Comparison of ENCODE assay signal across 9 cellular contexts in the genomic region with DNA sequence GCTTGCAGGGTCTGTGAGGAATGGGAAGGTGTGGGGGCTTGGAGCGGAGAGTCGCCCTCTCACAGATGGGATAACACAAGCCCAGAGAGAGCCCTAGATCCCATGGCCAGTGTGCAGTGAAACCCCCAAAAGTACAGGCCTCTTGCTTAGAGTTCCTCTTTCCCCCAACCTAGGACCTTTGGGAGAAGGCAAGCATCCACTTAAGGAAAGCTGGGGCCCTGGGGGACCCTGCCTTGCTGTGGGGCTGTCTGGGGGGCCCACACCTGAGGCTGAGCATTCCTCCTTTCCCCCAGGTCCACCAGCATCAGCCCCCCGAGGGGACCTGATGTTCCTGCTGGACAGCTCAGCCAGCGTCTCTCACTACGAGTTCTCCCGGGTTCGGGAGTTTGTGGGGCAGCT. TPM values are rescaled to one million over a fixed set of nuclear protein-coding genes. Genes with fewer than 3 reads are reported as not detected.
DNase-seq lines count a peak whose midpoint lies in the region; ATAC-seq, FAIRE-seq and TF ChIP-seq lines count a peak whose summit lies in the region.
"Had no signal": no experiment of that assay in that cellular context is flagged by ENCODE, and none has a peak within 500 bp of the region (broad histone marks: within the 10 kb centered on the region; RNA-seq: fewer than 3 reads in every experiment).

No MANE protein-coding gene starts in this region.

- peaks cover 10% of the 10 kb centered on the region for H3K23me2 ChIP-seq in H9 (ENCODE audit: insufficient read length, low read depth, low read length, poor library complexity, severe bottlenecking)

- no peak overlapping the region for H3T11ph ChIP-seq in H9 (ENCODE audit: low read length)

- no peak overlapping the region for H2AK5ac ChIP-seq in H9 (ENCODE audit: insufficient read length, low read length)

- H3K18ac ChIP-seq in H9 (ENCODE audit: insufficient read length, low read depth, low read length) = no peak overlapping the region

- H3K36me3 Mint-ChIP-seq in H9 (ENCODE audit: insufficient read depth in 1 of 3, low read depth in 3 of 3) (peaks cover 0 to 4% (median 3%) of the 10 kb centered on the region in 3 experiments; a peak in 4 of 7 replicates), astrocyte (ENCODE audit: low read depth, unreplicated experiment) (no peaks in the 10 kb centered on the region)

- no peak overlapping the region for H4K5ac ChIP-seq in H9 (ENCODE audit: insufficient read length, low read depth, low read length)

- no peak overlapping the region for H2BK15ac ChIP-seq in H9 (ENCODE audit: low read depth, low read length)

- no peak overlapping the region for H2BK120ac ChIP-seq in H9 (ENCODE audit: low read depth, low read length, poor library complexity, severe bottlenecking)

- H3K4me1 ChIP-seq in H9 (ENCODE audit: insufficient read depth, low read length) (no peaks in the 10 kb centered on the region; the same call in 1 of the 2 replicates), astrocyte (ENCODE audit: insufficient read depth, low read length) (peaks cover 28% of the 10 kb centered on the region), keratinocyte (ENCODE audit: control insufficient read depth, extremely low read depth, insufficient read depth, low read length) (peaks cover 27% of the 10 kb centered on the region)

- H2BK5ac ChIP-seq in H9 (ENCODE audit: insufficient read length, low read length) = no peak overlapping the region

- H2BK20ac ChIP-seq in H9 (ENCODE audit: low read depth, low read length, poor library complexity, severe bottlenecking) = no peak overlapping the region

- H3K79me2 ChIP-seq in H9 (ENCODE audit: insufficient read depth, low read length) (peaks cover 2% of the 10 kb centered on the region; the same call in 1 of the 2 replicates), astrocyte (ENCODE audit: insufficient read depth, low read length) (no peaks in the 10 kb centered on the region), keratinocyte (ENCODE audit: control insufficient read depth, insufficient read depth, low read length) (no peaks in the 10 kb centered on the region)

- H3K9me3 ChIP-seq in H9 (ENCODE audit: control insufficient read depth, low read depth, low read length) (no peaks in the 10 kb centered on the region), astrocyte (ENCODE audit: insufficient read depth, low read depth, low read length) (no peaks in the 10 kb centered on the region), keratinocyte (ENCODE audit: control insufficient read depth, low read depth, low read length) (no peaks in the 10 kb centered on the region)

- H3K27me3 Mint-ChIP-seq in H9 (ENCODE audit: low read depth) = no peaks in the 10 kb centered on the region
- no peaks in the 10 kb centered on the region for H3K27me3 Mint-ChIP-seq in astrocyte (ENCODE audit: low read depth, unreplicated experiment)

- H3K9me3 Mint-ChIP-seq in H9 (no peaks in the 10 kb centered on the region), astrocyte (ENCODE audit: unreplicated experiment) (no peaks in the 10 kb centered on the region)

- no peaks in the 10 kb centered on the region for H3K79me1 ChIP-seq in H9 (ENCODE audit: insufficient read depth, low read depth, low read length, poor library complexity, severe bottlenecking)

- no peak for ATAC-seq in GM21447 (IDR thresholded peaks at IDR 0.05; ENCODE audit: unreplicated experiment)
- ATAC-seq in Right ventricle myocardium superior (ENCODE audit: poor library complexity) = no peak
- no peak for ATAC-seq in sciatic nerve

- H3K4me2 ChIP-seq in H9 (ENCODE audit: insufficient read depth, insufficient read length, low read length) (peak overlapping the region; percentile 45), astrocyte (ENCODE audit: low read length) (peak overlapping the region; percentile 85), keratinocyte (ENCODE audit: control insufficient read depth, extremely low read depth, insufficient read depth, low read depth, low read length) (peak overlapping the region; percentile 79)

- H3K36me3 ChIP-seq in astrocyte (ENCODE audit: insufficient read depth, low read length) (no peaks in the 10 kb centered on the region), keratinocyte (ENCODE audit: control insufficient read depth in 2 of 2, extremely low read depth in 1 of 2, insufficient read depth in 2 of 2, low read length in 2 of 2) (no peaks in the 10 kb centered on the region)

- H3K4ac ChIP-seq in H9 (ENCODE audit: low read depth, low read length) = no peak overlapping the region

- H3K23ac ChIP-seq in H9 (ENCODE audit: insufficient read length, low read depth, low read length) = no peak overlapping the region

- H3K27ac ChIP-seq in H9 (ENCODE audit: insufficient read length, low read depth, low read length) = no peak overlapping the region
- no peak overlapping the region for H3K27ac ChIP-seq in astrocyte (ENCODE audit: low read depth, low read length)
- no peak overlapping the region for H3K27ac ChIP-seq in keratinocyte (ENCODE audit: control insufficient read depth, insufficient read depth, low read length)
- H3K27ac ChIP-seq in skin epidermis = peak overlapping the region in 4 of 21 experiments; percentile 81 to 92 (median 88)

- no peak overlapping the region for H3K4me3 ChIP-seq in astrocyte (ENCODE audit: insufficient read depth, low read depth, low read length)
- no peak overlapping the region for H3K4me3 ChIP-seq in keratinocyte (ENCODE audit: control insufficient read depth in 2 of 3, extremely low read depth in 1 of 3, insufficient read depth in 2 of 3, low read depth in 1 of 3, low read length in 3 of 3)
- H3K4me3 ChIP-seq in skin epidermis = peak overlapping the region in 6 of 7 experiments; percentile 37 to 59 (median 46)

- H4K20me1 ChIP-seq in H9 (ENCODE audit: control insufficient read depth, insufficient read depth, insufficient read length) (no peaks in the 10 kb centered on the region), astrocyte (ENCODE audit: insufficient read depth, low read length) (peaks cover 6% of the 10 kb centered on the region), keratinocyte (ENCODE audit: control insufficient read depth, extremely low read depth, insufficient read depth, low read length) (peaks cover 2% of the 10 kb centered on the region)

- H3K27ac Mint-ChIP-seq in H9 (no peak overlapping the region), astrocyte (ENCODE audit: unreplicated experiment) (no peak overlapping the region)

- H3K9ac ChIP-seq in H9 (ENCODE audit: extremely low read depth, insufficient read length, low read length) = no peak overlapping the region
- H3K9ac ChIP-seq in astrocyte (ENCODE audit: low read length) = no peak overlapping the region
- no peak overlapping the region for H3K9ac ChIP-seq in keratinocyte (ENCODE audit: control insufficient read depth, extremely low read depth, insufficient read depth, low read length)

- TF ChIP-seq CTCF in H9 (conservative IDR thresholded peaks at IDR 0.05) (no peak), astrocyte (IDR thresholded peaks at IDR 0.05; ENCODE audit: insufficient read depth, low read depth, low read length) (no peak), keratinocyte (optimal IDR thresholded peaks at IDR 0.05 in 1 of 3, IDR thresholded peaks at IDR 0.05 in 1 of 3, conservative IDR thresholded peaks at IDR 0.05 in 1 of 3; ENCODE audit: extremely low read depth in 1 of 3, insufficient read depth in 2 of 3, low read length in 3 of 3) (no peak)

- H3K4me1 Mint-ChIP-seq in H9 (peaks cover 21 to 33% of the 10 kb centered on the region in 2 experiments), astrocyte (ENCODE audit: low read depth, unreplicated experiment) (peaks cover 12% of the 10 kb centered on the region)

- no peaks in the 10 kb centered on the region for H3K9me1 ChIP-seq in keratinocyte (ENCODE audit: control insufficient read depth, extremely low read depth, insufficient read depth, low read length)

- dilution Hi-C loops in keratinocyte (cut with MboI; ENCODE audit: extremely low pct_ligation_motif_present, low sequenced_read_pairs) = no loop called here

- no peak overlapping the region for H4K8ac ChIP-seq in H9 (replicated peaks; ENCODE audit: insufficient read length, low read depth, low read length)

- H3K56ac ChIP-seq in H9 (ENCODE audit: insufficient read length, low read depth, low read length) = no peak overlapping the region

- H3K27me3 ChIP-seq in H9 (ENCODE audit: insufficient read depth, low read length) (no peaks in the 10 kb centered on the region), astrocyte (ENCODE audit: insufficient read depth, low read length) (no peaks in the 10 kb centered on the region), keratinocyte (ENCODE audit: control insufficient read depth, extremely low read depth, insufficient read depth, low read length) (no peaks in the 10 kb centered on the region)

- intact Hi-C loops in Right ventricle myocardium superior (cut with DNase I) = no loop called here
- intact Hi-C loops in sciatic nerve (cut with DNase I) = no loop called here

- no peak overlapping the region for H2AFZ ChIP-seq in H9 (ENCODE audit: low read length)
- H2AFZ ChIP-seq in astrocyte (ENCODE audit: low read depth, low read length) = no peak overlapping the region
- H2AFZ ChIP-seq in keratinocyte (ENCODE audit: control insufficient read depth, low read length) = no peak overlapping the region

- no peak overlapping the region for H4K91ac ChIP-seq in H9 (ENCODE audit: insufficient read length, low read depth, low read length)

- FAIRE-seq in astrocyte (lab: Jason Lieb, UNC) = no peak
- no peak for FAIRE-seq in keratinocyte (lab: Jason Lieb, UNC)

- no peak overlapping the region for H2BK12ac ChIP-seq in H9 (ENCODE audit: insufficient read length, low read depth, low read length)

- DNase-seq in H9 (no peak), astrocyte (ENCODE audit: low read depth) (no peak), keratinocyte (ENCODE audit: low read depth, low spot score) (no peak), COLO829 (ENCODE audit: low spot score) (no peak), Right ventricle myocardium superior (no peak), sciatic nerve (ENCODE audit: low spot score) (no peak)

- whole genome bisulfite sequencing in H9 (ENCODE audit: extremely low coverage, insufficient read length, low lambda C conversion rate) = no CpG with 5 or more reads among the region's 7 CpGs

- H3K14ac ChIP-seq in H9 (ENCODE audit: insufficient read depth, low read length) = no peak overlapping the region

- H3K4me3 Mint-ChIP-seq in H9 (peak overlapping the region; percentile 78 to 87), astrocyte (ENCODE audit: unreplicated experiment) (peak overlapping the region; percentile 84)

RNA-seq across cellular contexts. Expression of gene VWA1, which starts 1.1 kb away (rescaled TPM):
- 55.6 and 57.1 TPM in 2 replicates for total RNA-seq in H9 (2021)
- 60.4 and 81.2 TPM in 2 replicates for total RNA-seq in astrocyte
- 5.0 to 6.7 TPM (median 6.5 TPM) in 3 replicates for polyA plus RNA-seq in keratinocyte
- 0.79 TPM for polyA plus RNA-seq in keratinocyte (2011; ENCODE audit: low read depth)
- 1.4 and 3.9 TPM in 2 replicates for polyA plus RNA-seq in keratinocyte (2011; cell fraction: cytosol; rRNA removed)
- polyA plus RNA-seq in keratinocyte (2011; cell fraction: nucleus; rRNA removed) = 5.0 and 8.3 TPM in 2 replicates
- 3.7 and 16.1 TPM in 2 replicates for polyA plus RNA-seq in keratinocyte (2012; ENCODE audit: low replicate concordance)
- polyA minus RNA-seq in keratinocyte = 1.7 to 3.9 TPM (median 2.3 TPM) in 3 replicates
- polyA minus RNA-seq in keratinocyte (2011; cell fraction: cytosol; rRNA and poly(A)+ RNA removed) = 10.6 TPM
- polyA minus RNA-seq in keratinocyte (2011; cell fraction: nucleus; rRNA and poly(A)+ RNA removed) = 4.7 and 7.9 TPM in 2 replicates
- total RNA-seq in Right ventricle myocardium superior = 17.1 TPM
- total RNA-seq in sciatic nerve = 175 TPM

RNA-seq across cellular contexts. Expression of gene ATAD3C, which starts 12.9 kb away (rescaled TPM):
- total RNA-seq in H9 (2021) = 7.5 and 7.7 TPM in 2 replicates
- total RNA-seq in astrocyte = 1.8 and 2.5 TPM in 2 replicates
- polyA plus RNA-seq in keratinocyte = 0.39 to 0.72 TPM (median 0.45 TPM) in 3 replicates
- polyA plus RNA-seq in keratinocyte (2011; ENCODE audit: low read depth) = not detected
- polyA plus RNA-seq in keratinocyte (2011; cell fraction: cytosol; rRNA removed) = 0.26 and 0.73 TPM in 2 replicates
- 0.13 and 0.16 TPM in 2 replicates for polyA plus RNA-seq in keratinocyte (2011; cell fraction: nucleus; rRNA removed)
- 0.42 and 0.49 TPM in 2 replicates for polyA plus RNA-seq in keratinocyte (2012; ENCODE audit: low replicate concordance)
- polyA minus RNA-seq in keratinocyte = 0.45 TPM in 1 of 3 replicates, not detected in the others
- polyA minus RNA-seq in keratinocyte (2011; cell fraction: cytosol; rRNA and poly(A)+ RNA removed) = not detected
- polyA minus RNA-seq in keratinocyte (2011; cell fraction: nucleus; rRNA and poly(A)+ RNA removed) = not detected in 2 replicates
- total RNA-seq in Right ventricle myocardium superior = 0.94 TPM
- 2.4 TPM for total RNA-seq in sciatic nerve
- total RNA-seq: glomerular endothelial cell had no signal

RNA-seq across cellular contexts. Expression of gene ANKRD65, which starts 15.6 kb away (rescaled TPM):
- 3.1 and 3.2 TPM in 2 replicates for total RNA-seq in H9 (2021)
- 0.64 TPM in 1 of 2 replicates, not detected in the other for total RNA-seq in astrocyte
- 4.6 to 6.5 TPM (median 5.1 TPM) in 3 replicates for polyA plus RNA-seq in keratinocyte
- 0.45 TPM for polyA plus RNA-seq in keratinocyte (2011; ENCODE audit: low read depth)
- 2.9 and 4.5 TPM in 2 replicates for polyA plus RNA-seq in keratinocyte (2011; cell fraction: cytosol; rRNA removed)
- polyA plus RNA-seq in keratinocyte (2011; cell fraction: nucleus; rRNA removed) = 4.0 and 5.7 TPM in 2 replicates
- polyA plus RNA-seq in keratinocyte (2012; ENCODE audit: low replicate concordance) = 2.4 and 7.2 TPM in 2 replicates
- 0.64 to 1.9 TPM (median 1.0 TPM) in 3 replicates for polyA minus RNA-seq in keratinocyte
- polyA minus RNA-seq in keratinocyte (2011; cell fraction: cytosol; rRNA and poly(A)+ RNA removed) = 6.5 TPM
- polyA minus RNA-seq in keratinocyte (2011; cell fraction: nucleus; rRNA and poly(A)+ RNA removed) = 0.62 and 1.6 TPM in 2 replicates
- total RNA-seq in Right ventricle myocardium superior = 1.8 TPM
- 11.2 TPM for total RNA-seq in sciatic nerve
- total RNA-seq: glomerular endothelial cell had no signal

RNA-seq across cellular contexts. Expression of gene MRPL20, which starts 29.5 kb away (rescaled TPM):
- total RNA-seq in H9 (2021) (156 and 162 TPM in 2 replicates), astrocyte (87.3 and 88.5 TPM in 2 replicates), Right ventricle myocardium superior (144 TPM), sciatic nerve (75.6 TPM)
- polyA plus RNA-seq in keratinocyte = 94.3 to 169 TPM (median 133 TPM) in 3 replicates
- polyA plus RNA-seq in keratinocyte (2011; ENCODE audit: low read depth) = 31.7 TPM
- 121 and 139 TPM in 2 replicates for polyA plus RNA-seq in keratinocyte (2011; cell fraction: cytosol; rRNA removed)
- polyA plus RNA-seq in keratinocyte (2011; cell fraction: nucleus; rRNA removed) = 71.0 and 73.2 TPM in 2 replicates
- 118 and 167 TPM in 2 replicates for polyA plus RNA-seq in keratinocyte (2012; ENCODE audit: low replicate concordance)
- polyA minus RNA-seq in keratinocyte = 42.8 to 84.5 TPM (median 75.4 TPM) in 3 replicates
- polyA minus RNA-seq in keratinocyte (2011; cell fraction: cytosol; rRNA and poly(A)+ RNA removed) = 137 TPM
- 25.4 and 27.8 TPM in 2 replicates for polyA minus RNA-seq in keratinocyte (2011; cell fraction: nucleus; rRNA and poly(A)+ RNA removed)

RNA-seq across cellular contexts. Expression of gene ATAD3B, which starts 34.9 kb away (rescaled TPM):
- total RNA-seq in H9 (2021) (76.8 and 78.6 TPM in 2 replicates), astrocyte (55.3 and 63.0 TPM in 2 replicates), Right ventricle myocardium superior (7.9 TPM), sciatic nerve (28.6 TPM)
- polyA plus RNA-seq in keratinocyte = 18.4 to 24.9 TPM (median 20.6 TPM) in 3 replicates
- 7.0 TPM for polyA plus RNA-seq in keratinocyte (2011; ENCODE audit: low read depth)
- polyA plus RNA-seq in keratinocyte (2011; cell fraction: cytosol; rRNA removed) = 5.6 and 13.4 TPM in 2 replicates
- 62.1 and 71.7 TPM in 2 replicates for polyA plus RNA-seq in keratinocyte (2011; cell fraction: nucleus; rRNA removed)
- polyA plus RNA-seq in keratinocyte (2012; ENCODE audit: low replicate concordance) = 13.6 and 24.6 TPM in 2 replicates
- polyA minus RNA-seq in keratinocyte = 10.3 to 16.7 TPM (median 12.5 TPM) in 3 replicates
- polyA minus RNA-seq in keratinocyte (2011; cell fraction: cytosol; rRNA and poly(A)+ RNA removed) = 21.3 TPM
- polyA minus RNA-seq in keratinocyte (2011; cell fraction: nucleus; rRNA and poly(A)+ RNA removed) = 31.8 and 34.4 TPM in 2 replicates

Comparison
In these comparisons a context has a peak if more than half of its experiments do, and no peak if none do; other contexts are left out.
1. H3K4me3 ChIP-seq: peak in skin epidermis (6 of 7); none in astrocyte (single experiment) and keratinocyte (0 of 3).
2. Peak in every context shown above with its lines, with median percentiles within 50 percentile points of each other: H3K4me2 ChIP-seq.